ENCODE assay signal across 1 cellular context in the genomic region with DNA sequence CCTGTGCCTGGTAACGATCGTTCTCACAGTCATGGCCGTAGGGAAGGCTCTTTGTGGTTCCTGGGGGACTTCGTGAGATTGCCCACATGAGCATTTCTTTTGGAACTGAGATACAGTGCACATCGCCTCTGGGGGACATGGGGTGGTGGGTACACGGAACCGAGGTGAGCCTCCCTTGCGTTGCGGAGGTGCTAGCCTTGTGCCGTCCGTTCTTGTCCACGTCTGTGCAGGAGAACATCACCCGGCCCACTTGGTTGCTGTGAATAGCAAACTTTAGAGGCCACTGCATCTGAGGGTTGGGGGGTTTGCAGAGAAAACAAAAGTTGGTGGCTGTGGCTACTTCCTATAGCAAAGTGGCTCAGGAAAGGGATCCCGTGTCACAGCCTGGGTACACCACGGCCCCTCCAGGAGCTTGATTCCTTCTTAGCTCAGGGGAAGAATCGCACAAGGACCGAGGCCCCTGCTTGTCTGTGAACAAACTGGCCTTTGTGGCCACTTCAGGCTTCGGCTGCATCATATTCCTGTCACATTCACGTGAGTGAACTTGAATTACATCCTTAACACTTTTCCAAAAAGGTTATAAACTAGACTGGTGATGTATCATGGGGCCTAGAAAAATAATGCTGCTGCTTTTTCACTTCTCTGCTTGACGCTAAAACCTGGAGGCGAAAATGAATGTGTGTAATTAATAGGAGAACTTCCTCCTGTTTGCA.
TF ChIP-seq lines count a peak whose summit lies in the region.

No MANE protein-coding gene starts in this region.

TF ChIP-seq in SK-N-SH, 30 proteins besides CTCF, POLR2A, EP300 and RAD21 (continued from another document):
- TF ChIP-seq, protein P1, sequence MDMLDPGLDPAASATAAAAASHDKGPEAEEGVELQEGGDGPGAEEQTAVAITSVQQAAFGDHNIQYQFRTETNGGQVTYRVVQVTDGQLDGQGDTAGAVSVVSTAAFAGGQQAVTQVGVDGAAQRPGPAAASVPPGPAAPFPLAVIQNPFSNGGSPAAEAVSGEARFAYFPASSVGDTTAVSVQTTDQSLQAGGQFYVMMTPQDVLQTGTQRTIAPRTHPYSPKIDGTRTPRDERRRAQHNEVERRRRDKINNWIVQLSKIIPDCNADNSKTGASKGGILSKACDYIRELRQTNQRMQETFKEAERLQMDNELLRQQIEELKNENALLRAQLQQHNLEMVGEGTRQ (IDR thresholded peaks at IDR 0.05; ENCODE audit: borderline replicate concordance, low read depth, low read length) = no peak
